8 cellular contexts compared by ENCODE assay signal in genomic region chrX:103687073-103687695, GRCh38. TPM values are rescaled to one million over a fixed set of nuclear protein-coding genes. Genes with fewer than 3 reads are reported as not detected.
DNase-seq lines count a peak whose midpoint lies in the region; ATAC-seq and TF ChIP-seq lines count a peak whose summit lies in the region.

No MANE protein-coding gene starts in this region.

- peak; percentile 71 for DNase-seq in HFFc6
- DNase-seq in NCI-H1092 treated with DMSO at 0.1 percent for 48 hours (lab: John Stamatoyannopoulos, UW) = peak; percentile 99
- peak; percentile 81 for DNase-seq in T follicular helper cell (ENCODE audit: low read depth)
- DNase-seq in amygdala (lab: John Stamatoyannopoulos, UW) = peak; percentile 11 to 90 (median 76)
- DNase-seq in iPS DF 6.9 (ENCODE audit: low read depth, low spot score) = no peak
- peak; percentile 93 for DNase-seq in sciatic nerve (ENCODE audit: low spot score)
- no peak for DNase-seq in epidermal melanocyte (ENCODE audit: insufficient read length, low spot score)

- peaks cover 25% of the 10 kb centered on the region for H3K36me3 Mint-ChIP-seq in HFFc6 (ENCODE audit: low read depth)

- H3K4me3 Mint-ChIP-seq in HFFc6 = no peak overlapping the region

- no CpG with 5 or more reads among the region's 40 CpGs for WGBS in iPS DF 6.9 (ENCODE audit: insufficient coverage, insufficient read length)

- H3K4me1 ChIP-seq in iPS DF 6.9 (ENCODE audit: control insufficient read depth, insufficient read depth, low read length) = no peaks in the 10 kb centered on the region

- peak; percentile 91 for ATAC-seq in sciatic nerve

- H3K27me3 ChIP-seq in iPS DF 6.9 (ENCODE audit: control insufficient read depth, insufficient read depth, low read length) = no peaks in the 10 kb centered on the region

- TF ChIP-seq CTCF in GM12874 (IDR thresholded peaks at IDR 0.05; ENCODE audit: insufficient read depth, low read depth, low read length) = peak; percentile 61
- TF ChIP-seq CTCF in HFFc6 (IDR thresholded peaks at IDR 0.05) = peak; percentile 37

- peaks cover 14% of the 10 kb centered on the region for H3K4me1 Mint-ChIP-seq in HFFc6 (ENCODE audit: low read depth)

- H3K9me3 Mint-ChIP-seq in HFFc6 = no peaks in the 10 kb centered on the region

- H3K9me3 ChIP-seq in iPS DF 6.9 (ENCODE audit: control insufficient read depth, insufficient read depth, low read length) = no peaks in the 10 kb centered on the region

- H3K27me3 Mint-ChIP-seq in HFFc6 (ENCODE audit: insufficient read depth) = no peaks in the 10 kb centered on the region

- H3K4me3 ChIP-seq in iPS DF 6.9 (ENCODE audit: low read length) = peak overlapping the region; percentile 46; the same call in 1 of the 2 replicates

- no peaks in the 10 kb centered on the region for H3K36me3 ChIP-seq in iPS DF 6.9 (ENCODE audit: control insufficient read depth, insufficient read depth, low read length)

- intact Hi-C loops in sciatic nerve (cut with DNase I) = loop anchor here (10.0 kb wide), 1 partner anchor 128 kb away; no protein-coding TSS in a partner anchor

- H3K27ac Mint-ChIP-seq in HFFc6 = no peak overlapping the region

- H3K27ac ChIP-seq in iPS DF 6.9 (ENCODE audit: low read length) = no peak overlapping the region

RNA-seq across cellular contexts. Expression of gene MORF4L2, which starts 0.7 kb away (rescaled TPM):
- total RNA-seq in HFFc6 (2021; fragmentation: NEBNext Ultra II Directional; extraction: Animal tissue kit (Norgen Biotek cat#: 25700)) = 100 to 1,000 TPM; 529 to 650 (median 569) TPM
- 224 TPM for total RNA-seq in sciatic nerve

RNA-seq across cellular contexts. Expression of gene TMEM31, which starts 23.5 kb away (rescaled TPM):
- not detected for total RNA-seq in HFFc6 (2021; fragmentation: NEBNext Ultra II Directional; extraction: Animal tissue kit (Norgen Biotek cat#: 25700))
- total RNA-seq in sciatic nerve = 1.4 TPM

RNA-seq across cellular contexts. Expression of gene TCEAL1, which starts 58.4 kb away (rescaled TPM):
- total RNA-seq in HFFc6 (2021; fragmentation: NEBNext Ultra II Directional; extraction: Animal tissue kit (Norgen Biotek cat#: 25700)) = 10 to 100 TPM; 33.4 to 36.8 (median 35.9) TPM
- total RNA-seq in sciatic nerve = 25.4 TPM

Comparison
In these comparisons a context has a peak if more than half of its experiments do, and no peak if none do; other contexts are left out.
1. DNase-seq: peak in HFFc6 (single experiment), NCI-H1092 treated with DMSO at 0.1 percent for 48 hours (single experiment), T follicular helper cell (single experiment), amygdala (56 of 56) and sciatic nerve (single experiment); none in iPS DF 6.9 (single experiment) and epidermal melanocyte (single experiment).